In genomic region chr2:28068098-28068497, GRCh38 we compare ENCODE assay signal across 25 cellular contexts.
DNase-seq lines count a peak whose midpoint lies in the region; ATAC-seq and TF ChIP-seq lines count a peak whose summit lies in the region.
"Had no signal": no experiment of that assay in that cellular context is flagged by ENCODE, and none has a peak within 500 bp of the region (broad histone marks: within the 10 kb centered on the region; RNA-seq: fewer than 3 reads in every experiment).

No MANE protein-coding gene starts in this region.

- intact Hi-C loops in tibial artery (cut with DNase I; ENCODE audit: low total_unique reads) = no loop called here

- no peak for TF ChIP-seq CTCF in RWPE1 (conservative IDR thresholded peaks at IDR 0.05; ENCODE audit: low read depth)
- TF ChIP-seq CTCF in hepatocyte (IDR thresholded peaks at IDR 0.05; ENCODE audit: poor library complexity) = no peak
- TF ChIP-seq CTCF in tibial artery (IDR thresholded peaks at IDR 0.05) = no peak
- TF ChIP-seq CTCF in upper lobe of left lung (IDR thresholded peaks at IDR 0.05) = no peak

- peak; percentile 60 for DNase-seq in ELR (ENCODE audit: low read depth)
- peak; percentile 74 for DNase-seq in RWPE1 (ENCODE audit: low spot score)
- DNase-seq in hepatocyte (ENCODE audit: low spot score) = peak; percentile 13
- no peak for DNase-seq in tibial artery
- no peak for DNase-seq in SW 1271 (lab: John Stamatoyannopoulos, UW)
- no peak for DNase-seq in upper lobe of left lung
- no peak for DNase-seq in retina
- DNase-seq: activated CD4-positive, alpha-beta T cell treated with anti-CD3 and anti-CD28 coated beads for 1 hour; amniotic stem cell; central memory CD4-positive, alpha-beta T cell; effector memory CD8-positive, alpha-beta T cell; GDM1; left lung; NCI-H1436; NCI-H2227 treated with DMSO at 0.1 percent for 48 hours; NK-92 treated with Interleukin-12 subunit alpha and Interleukin-12 subunit beta, amount 100 ng/mL, for 24 hours; nucleus accumbens; SJCRH30; stimulated activated CD4-positive, alpha-beta T cell treated with anti-CD3 and anti-CD28 coated beads, Interleukin-4, amount 100 ng/mL, for 4 hours; stimulated activated CD8-positive, alpha-beta memory T cell treated with anti-CD3 and anti-CD28 coated beads, Interleukin-4, amount 100 ng/mL, for 48 hours; T-helper 9 cell had no signal

- H3K4me1 ChIP-seq in hepatocyte (ENCODE audit: insufficient read depth) (peaks cover 6% of the 10 kb centered on the region), tibial artery (no peaks in the 10 kb centered on the region), upper lobe of left lung (peaks cover 0 to 7% (median 2%) of the 10 kb centered on the region in 4 donors)
- H3K4me1 ChIP-seq: left lung, SJCRH30 had no signal

- no peak overlapping the region for H2AFZ ChIP-seq in hepatocyte

- TF ChIP-seq RAD21 in Ishikawa (IDR thresholded peaks at IDR 0.05; ENCODE audit: low read depth) = no peak

- no peaks in the 10 kb centered on the region for H3K9me2 ChIP-seq in hepatocyte (replicated peaks; ENCODE audit: insufficient read depth)

- 51% methylated on average over 2 of the region's 2 CpGs for WGBS in hepatocyte (ENCODE audit: low lambda C conversion rate, missing lambda C conversion rate)
- WGBS in upper lobe of left lung, 2 donors = 63 to 69% methylated on average over 2 of the region's 2 CpGs

- POLR2A ChIA-PET in RWPE1 (lab: Yijun Ruan, JAX; ENCODE audit: low non-redundant PET) = no interaction called here

- H3K4me2 ChIP-seq in hepatocyte = no peak overlapping the region
- H3K4me2 ChIP-seq: KMS-11 had no signal

- no peaks in the 10 kb centered on the region for H3K9me3 ChIP-seq in hepatocyte (ENCODE audit: low read depth)
- H3K9me3 ChIP-seq in tibial artery = no peaks in the 10 kb centered on the region
- H3K9me3 ChIP-seq in upper lobe of left lung = no peaks in the 10 kb centered on the region
- H3K9me3 ChIP-seq: left lung, SJCRH30 had no signal

- H3K27ac ChIP-seq in RWPE1 (no peak overlapping the region), hepatocyte (peak overlapping the region; percentile 18), tibial artery (no peak overlapping the region), upper lobe of left lung (no peak overlapping the region)
- H3K27ac ChIP-seq: KMS-11, left lung, SJCRH30 had no signal

- no peak overlapping the region for H3K4me3 ChIP-seq in hepatocyte
- no peak overlapping the region for H3K4me3 ChIP-seq in tibial artery
- no peak overlapping the region for H3K4me3 ChIP-seq in upper lobe of left lung
- H3K4me3 ChIP-seq: GM12878, left lung, SJCRH30 had no signal

- no peak for ATAC-seq in upper lobe of left lung (ENCODE audit: low FRiP score in 2 of 2)
- ATAC-seq: effector memory CD8-positive, alpha-beta T cell; GM12878; left lung; sciatic nerve had no signal

- H3K27me3 ChIP-seq in hepatocyte (no peaks in the 10 kb centered on the region), tibial artery (no peaks in the 10 kb centered on the region), upper lobe of left lung (no peaks in the 10 kb centered on the region)
- H3K27me3 ChIP-seq: left lung, SJCRH30 had no signal

- H4K20me1 ChIP-seq in hepatocyte (ENCODE audit: insufficient read depth, poor library complexity, severe bottlenecking) = no peaks in the 10 kb centered on the region

- no peak for TF ChIP-seq POLR2A in upper lobe of left lung (IDR thresholded peaks at IDR 0.05)

- H3K79me2 ChIP-seq in hepatocyte = no peaks in the 10 kb centered on the region

- CTCF ChIA-PET in RWPE1 (lab: Yijun Ruan, JAX) = interaction anchor here (0.7 kb wide), 1 partner anchor 229 kb away, joined by 3 read pairs; no protein-coding TSS in a partner anchor

- no peaks in the 10 kb centered on the region for H3K36me3 ChIP-seq in hepatocyte (replicated peaks; ENCODE audit: insufficient read depth, low read depth)
- H3K36me3 ChIP-seq in tibial artery = no peaks in the 10 kb centered on the region
- H3K36me3 ChIP-seq in upper lobe of left lung = no peaks in the 10 kb centered on the region
- H3K36me3 ChIP-seq: left lung, SJCRH30 had no signal

- no peak for TF ChIP-seq EP300 in Ishikawa (IDR thresholded peaks at IDR 0.05; ENCODE audit: borderline replicate concordance)
- TF ChIP-seq EP300 in upper lobe of left lung (IDR thresholded peaks at IDR 0.05) = no peak

TF ChIP-seq in Ishikawa, 13 proteins besides CTCF, POLR2A, EP300 and RAD21:
- TF ChIP-seq TEAD4 (IDR thresholded peaks at IDR 0.05) (peak; percentile 30; the same call in 1 of the 2 replicates), NFIC (IDR thresholded peaks at IDR 0.05) (no peak), ZBTB7A (IDR thresholded peaks at IDR 0.05; ENCODE audit: low read depth) (no peak), CEBPB (IDR thresholded peaks at IDR 0.05) (peak; percentile 84)

Comparison
In these comparisons a context has a peak if more than half of its experiments do, and no peak if none do; other contexts are left out.
1. DNase-seq: peak in ELR (single experiment), RWPE1 (single experiment) and hepatocyte (single experiment); none in tibial artery (0 of 2), SW 1271 (0 of 2), upper lobe of left lung (0 of 2) and retina (single experiment).